8 cellular contexts compared by ENCODE assay signal in genomic region chr11:94544832-94545640, GRCh38. TPM values are rescaled to one million over a fixed set of nuclear protein-coding genes. Genes with fewer than 3 reads are reported as not detected.
DNase-seq lines count a peak whose midpoint lies in the region; ATAC-seq and TF ChIP-seq lines count a peak whose summit lies in the region.

No MANE protein-coding gene starts in this region.

- H3K4me3 ChIP-seq in HFF-Myc (replicated peaks; ENCODE audit: low read depth, low read length): peak overlapping the region; percentile 55
- peak overlapping the region; percentile 21 to 85 (median 68) for H3K4me3 ChIP-seq in heart right ventricle
- peak overlapping the region; percentile 58 to 63 for H3K4me3 ChIP-seq in prostate gland

- intact Hi-C loops in activated CD4-positive, alpha-beta memory T cell treated with anti-CD3 and anti-CD28 coated beads for 36 hours (cut with micrococcal nuclease): loop anchor here (5.0 to 10.0 kb wide), 3 partner anchors 330 to 537 kb away; no protein-coding TSS in a partner anchor
- intact Hi-C loops in heart right ventricle (cut with DNase I) (no loop called here), prostate gland (cut with DNase I) (loop anchor here (10.0 kb wide), 1 partner anchor 220 kb away; the partner anchor contains the start of gene AMOTL1)

- no peaks in the 10 kb centered on the region for H3K9me3 Mint-ChIP-seq in activated CD4-positive, alpha-beta memory T cell treated with anti-CD3 and anti-CD28 coated beads for 36 hours

- H3K36me3 ChIP-seq in heart right ventricle (peaks cover 0 to 10% (median 0%) of the 10 kb centered on the region in 9 donors), prostate gland (no peaks in the 10 kb centered on the region)

- H3K36me3 Mint-ChIP-seq in activated CD4-positive, alpha-beta memory T cell treated with anti-CD3 and anti-CD28 coated beads for 36 hours: peaks cover 4% of the 10 kb centered on the region

- H3K9me3 ChIP-seq in heart right ventricle: no peaks in the 10 kb centered on the region
- no peaks in the 10 kb centered on the region for H3K9me3 ChIP-seq in prostate gland

- H3K4me1 ChIP-seq in heart right ventricle (peaks cover 2 to 65% (median 30%) of the 10 kb centered on the region in 9 donors), prostate gland (replicated peaks) (no peaks in the 10 kb centered on the region)

- TF ChIP-seq POLR2A in prostate gland (IDR thresholded peaks at IDR 0.05): no peak

- H3K27me3 ChIP-seq in heart right ventricle (no peaks in the 10 kb centered on the region), prostate gland (replicated peaks; ENCODE audit: insufficient read depth) (no peaks in the 10 kb centered on the region)

- ATAC-seq in heart right ventricle (peak in 1 of 8 donors; percentile 3), HG02759 (IDR thresholded peaks at IDR 0.05; ENCODE audit: unreplicated experiment) (no peak), HG03520 (IDR thresholded peaks at IDR 0.05; ENCODE audit: unreplicated experiment) (no peak), GM19397 (IDR thresholded peaks at IDR 0.05; ENCODE audit: unreplicated experiment) (no peak)

- CTCF ChIA-PET in activated CD4-positive, alpha-beta memory T cell treated with anti-CD3 and anti-CD28 coated beads for 36 hours (lab: Charles Lee): interaction anchor here (0.8 to 1.1 kb wide), 2 partner anchors 25 to 26 kb away, joined by 3 to 4 read pairs; no protein-coding TSS in a partner anchor

- no peaks in the 10 kb centered on the region for H3K27me3 Mint-ChIP-seq in activated CD4-positive, alpha-beta memory T cell treated with anti-CD3 and anti-CD28 coated beads for 36 hours

- TF ChIP-seq CTCF in HFF-Myc (IDR thresholded peaks at IDR 0.05; ENCODE audit: low read depth, low read length, missing control alignments) (no peak), heart right ventricle (IDR thresholded peaks at IDR 0.05) (no peak), prostate gland (IDR thresholded peaks at IDR 0.05) (no peak)

- POLR2A ChIA-PET in activated CD4-positive, alpha-beta memory T cell treated with anti-CD3 and anti-CD28 coated beads for 36 hours (lab: Charles Lee): no interaction called here

- H3K4me3 Mint-ChIP-seq in activated CD4-positive, alpha-beta memory T cell treated with anti-CD3 and anti-CD28 coated beads for 36 hours: peak overlapping the region; percentile 68

- no peak for DNase-seq in HFF-Myc (ENCODE audit: extremely low read depth, low read depth)
- no peak for DNase-seq in activated CD4-positive, alpha-beta memory T cell treated with anti-CD3 and anti-CD28 coated beads for 36 hours
- peak; percentile 11 to 25 for DNase-seq in heart right ventricle
- DNase-seq in prostate gland (ENCODE audit: low spot score): peak; percentile 7
- no peak for DNase-seq in pons (ENCODE audit: low spot score)

- H3K27ac ChIP-seq in heart right ventricle: peak overlapping the region in 8 of 10 donors; percentile 88 to 99 (median 94)
- H3K27ac ChIP-seq in prostate gland: peak overlapping the region; percentile 94 to 96

- 41 to 44% methylated on average over 71 to 72 of the region's 72 CpGs for WGBS in heart right ventricle, 2 donors
- WGBS in prostate gland: 48% methylated on average over 56 of the region's 72 CpGs

- H3K4me1 Mint-ChIP-seq in activated CD4-positive, alpha-beta memory T cell treated with anti-CD3 and anti-CD28 coated beads for 36 hours (ENCODE audit: low read depth): peaks cover 35% of the 10 kb centered on the region

- H3K27ac Mint-ChIP-seq in activated CD4-positive, alpha-beta memory T cell treated with anti-CD3 and anti-CD28 coated beads for 36 hours: no peak overlapping the region

RNA-seq across cellular contexts. Expression of gene FUT4, which starts 1.3 kb away (rescaled TPM):
- 1 to 10 TPM; 3.6 to 3.9 TPM for total RNA-seq in activated CD4-positive, alpha-beta memory T cell treated with anti-CD3 and anti-CD28 coated beads for 36 hours
- total RNA-seq in heart right ventricle: 1 to 10 TPM; 1.2 to 3.4 (median 1.6) TPM
- polyA plus RNA-seq in heart right ventricle: under 1 TPM; 0.51 to 0.86 TPM
- total RNA-seq in prostate gland: 1 to 10 TPM; 5.2 to 6.5 TPM

RNA-seq across cellular contexts. Expression of gene PIWIL4, which starts 22.1 kb away (rescaled TPM):
- under 1 TPM; 0.29 to 0.90 TPM for total RNA-seq in activated CD4-positive, alpha-beta memory T cell treated with anti-CD3 and anti-CD28 coated beads for 36 hours
- total RNA-seq in heart right ventricle (1 to 10 TPM in 8 of 10 donors, under 1 TPM in 2; 0.37 to 1.9 (median 1.3) TPM), prostate gland (10 to 100 TPM in 1 of 2 donors, under 1 TPM in 1; 0.82 to 17.2 TPM)
- polyA plus RNA-seq in heart right ventricle: 1 to 10 TPM in 1 of 2 donors, under 1 TPM in 1; 0.70 to 2.6 TPM

RNA-seq across cellular contexts. Expression of gene C11orf97, which starts 32.8 kb away (rescaled TPM):
- not detected for total RNA-seq in activated CD4-positive, alpha-beta memory T cell treated with anti-CD3 and anti-CD28 coated beads for 36 hours
- total RNA-seq in heart right ventricle (not detected), prostate gland (not detected)
- polyA plus RNA-seq in heart right ventricle: not detected

RNA-seq across cellular contexts. Expression of gene ANKRD49, which starts 51.3 kb away (rescaled TPM):
- total RNA-seq in activated CD4-positive, alpha-beta memory T cell treated with anti-CD3 and anti-CD28 coated beads for 36 hours: 10 to 100 TPM; 18.6 to 19.2 TPM
- total RNA-seq in heart right ventricle (1 to 10 TPM; 1.9 to 8.0 (median 4.7) TPM), prostate gland (10 to 100 TPM; 11.6 to 15.6 TPM)
- 10 to 100 TPM in 1 of 2 donors, 1 to 10 TPM in 1; 7.8 to 12.8 TPM for polyA plus RNA-seq in heart right ventricle

RNA-seq across cellular contexts. Expression of gene MRE11, which starts 51.4 kb away (rescaled TPM):
- 10 to 100 TPM; 43.4 to 47.6 TPM for total RNA-seq in activated CD4-positive, alpha-beta memory T cell treated with anti-CD3 and anti-CD28 coated beads for 36 hours
- 10 to 100 TPM in 1 of 10 donors, 1 to 10 TPM in 9; 6.4 to 11.2 (median 8.2) TPM for total RNA-seq in heart right ventricle
- polyA plus RNA-seq in heart right ventricle: 1 to 10 TPM; 3.3 to 3.9 TPM
- 10 to 100 TPM; 12.3 to 14.1 TPM for total RNA-seq in prostate gland

Comparison
In these comparisons a context has a peak if more than half of its experiments do, and no peak if none do; other contexts are left out.
1. DNase-seq: peak in heart right ventricle (2 of 2) and prostate gland (single experiment); none in HFF-Myc (single experiment), activated CD4-positive, alpha-beta memory T cell treated with anti-CD3 and anti-CD28 coated beads for 36 hours (single experiment) and pons (single experiment).
2. intact Hi-C loops: an anchor here in activated CD4-positive, alpha-beta memory T cell treated with anti-CD3 and anti-CD28 coated beads for 36 hours (5.0 to 10.0 kb wide) and prostate gland (10.0 kb wide); none called in heart right ventricle.
3. Peak in every context shown above with its lines, with median percentiles within 50 percentile points of each other: H3K4me3 ChIP-seq.